20 cellular contexts compared by ENCODE assay signal in the genomic region with DNA sequence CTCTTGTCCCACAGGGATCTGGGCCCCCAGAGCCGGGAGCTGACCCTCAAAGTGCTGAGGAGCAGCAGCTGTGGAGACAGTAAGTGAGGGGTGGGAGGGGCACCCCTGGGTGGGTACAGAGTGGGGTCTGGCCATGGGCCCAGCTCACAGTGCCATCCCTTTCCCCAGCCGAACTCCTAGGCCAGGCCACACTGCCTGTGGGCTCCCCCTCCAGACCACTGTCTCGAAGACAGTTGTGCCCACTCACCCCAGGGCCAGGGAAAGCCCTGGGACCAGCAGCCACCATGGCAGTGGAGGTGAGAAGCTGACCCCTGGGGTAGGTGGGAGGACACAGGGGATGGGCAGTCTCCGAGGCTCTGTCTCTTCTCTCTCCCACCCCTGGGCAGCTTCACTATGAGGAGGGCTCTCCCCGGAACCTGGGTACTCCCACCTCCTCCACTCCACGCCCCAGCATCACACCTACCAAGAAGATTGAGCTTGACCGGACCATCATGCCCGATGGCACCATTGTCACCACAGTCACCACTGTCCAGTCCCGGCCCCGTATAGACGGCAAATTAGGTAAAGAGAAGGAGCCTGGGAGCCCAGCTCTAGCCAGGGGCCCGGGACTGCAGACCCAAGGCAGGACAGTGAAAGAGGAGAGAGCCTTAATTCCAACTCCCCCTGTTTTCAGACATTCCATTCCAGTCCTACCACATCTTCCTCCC. TPM values are rescaled to one million over a fixed set of nuclear protein-coding genes. Genes with fewer than 3 reads are reported as not detected.
"Had no signal": no experiment of that assay in that cellular context is flagged by ENCODE, and none has a peak within 500 bp of the region (broad histone marks: within the 10 kb centered on the region; RNA-seq: fewer than 3 reads in every experiment).

No MANE protein-coding gene starts in this region.

- H3K27ac Mint-ChIP-seq: mesothelial cell of epicardium, nephron progenitor cell had no signal

- H3K27me3 Mint-ChIP-seq: activated naive CD4-positive, alpha-beta T cell treated with anti-CD3 and anti-CD28 coated beads, Interleukin-2, amount 50 U/mL, for 24 hours had no signal

- ATAC-seq: stimulated activated naive CD8-positive, alpha-beta T cell treated with anti-CD3 and anti-CD28 coated beads, Interleukin-15, Interleukin-2, amounts not matched to agents 100 U/mL and 50 U/mL, for 24 hours had no signal

- H3K9me3 Mint-ChIP-seq: activated naive CD4-positive, alpha-beta T cell treated with anti-CD3 and anti-CD28 coated beads, Interleukin-2, amount 50 U/mL, for 24 hours; endodermal cell; mesothelial cell of epicardium; nephron progenitor cell had no signal

- H3K4me3 Mint-ChIP-seq: activated naive CD4-positive, alpha-beta T cell treated with anti-CD3 and anti-CD28 coated beads, Interleukin-2, amount 50 U/mL, for 24 hours; endodermal cell; mesothelial cell of epicardium; nephron progenitor cell had no signal

- DNase-seq: activated CD4-positive, alpha-beta T cell treated with anti-CD3 and anti-CD28 coated beads for 1 hour; activated CD8-positive, alpha-beta memory T cell treated with anti-CD3 and anti-CD28 coated beads for 24 hours; amygdala; endodermal cell; foreskin melanocyte; glutamatergic neuron; hypothalamus; islet precursor cell; nephron progenitor cell; SJCRH30; stimulated activated CD4-positive, alpha-beta T cell treated with anti-CD3 and anti-CD28 coated beads, Interleukin-12 subunit alpha, Interleukin-12 subunit beta, amount 100 ng/mL, for 4 hours; stimulated activated CD4-positive, alpha-beta T cell treated with anti-CD3 and anti-CD28 coated beads, Interleukin-1b, Interleukin-23, amount 100 ng/mL, for 48 hours; stimulated activated CD8-positive, alpha-beta memory T cell treated with anti-CD3 and anti-CD28 coated beads, Interleukin-4, amount 100 ng/mL, for 48 hours; stimulated activated naive CD8-positive, alpha-beta T cell treated with anti-CD3 and anti-CD28 coated beads, Interleukin-15, Interleukin-2, amounts not matched to agents 100 U/mL and 50 U/mL, for 24 hours; substantia nigra; T-helper 2 cell; WERI-Rb-1 had no signal

RNA-seq across cellular contexts. Expression of a gene that starts 36.4 kb away (rescaled TPM):
- total RNA-seq: epithelial cell of proximal tubule had no signal
